In the genomic region with DNA sequence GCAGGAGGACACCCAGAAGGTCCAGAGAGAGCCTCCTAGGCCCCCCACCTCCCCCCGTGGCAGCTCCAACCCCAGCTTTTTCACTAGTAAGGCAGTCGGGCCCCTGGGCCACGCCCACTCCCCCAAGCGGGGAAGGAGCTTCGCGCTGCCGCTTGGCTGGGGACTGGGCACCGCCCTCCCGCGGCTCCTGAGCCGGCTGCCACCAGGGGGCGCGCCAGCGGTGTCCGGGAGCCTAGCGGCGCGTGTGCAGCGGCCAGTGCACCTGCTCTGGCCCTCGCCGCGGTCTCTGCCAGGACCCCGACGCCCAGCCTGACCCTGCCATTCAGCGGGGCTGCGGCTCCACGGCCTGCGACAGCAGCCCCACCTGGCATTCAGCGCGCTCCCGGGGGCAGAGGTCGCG, we compare ENCODE assay signal across 20 cellular contexts. TPM values are rescaled to one million over a fixed set of nuclear protein-coding genes. Genes with fewer than 3 reads are reported as not detected.
DNase-seq lines count a peak whose midpoint lies in the region; ATAC-seq, FAIRE-seq and TF ChIP-seq lines count a peak whose summit lies in the region.
"Not testable (repeated sequence)": the region's sequence is repeated elsewhere in the genome, so short reads cannot be mapped to it uniquely, and the experiment has no call there.
"Had no signal": no experiment of that assay in that cellular context is flagged by ENCODE, and none has a peak within 500 bp of the region (broad histone marks: within the 10 kb centered on the region; RNA-seq: fewer than 3 reads in every experiment).

No MANE protein-coding gene starts in this region.

- not testable (repeated sequence) for H3K9me3 ChIP-seq in A549; MG63; H1 (ENCODE audit: insufficient read depth in 2 of 2, low read depth in 1 of 2, low read length in 1 of 2); kidney (ENCODE audit: control insufficient read depth in 1 of 2, low read length in 2 of 2)

- not testable (repeated sequence) for H3K56ac ChIP-seq in H1 (replicated peaks; ENCODE audit: insufficient read length, low read depth, low read length)

- H3K27ac Mint-ChIP-seq in neural crest cell (ENCODE audit: unreplicated experiment): not testable (repeated sequence)

- DNase-seq in A549 (ENCODE audit: low read depth in 1 of 2, low spot score in 1 of 2): not testable (repeated sequence)
- DNase-seq in MG63 (peak; percentile 18), H1 (ENCODE audit: low read depth in 1 of 2, low spot score in 2 of 2) (peak in 1 of 2 experiments; percentile 94), kidney (peak; percentile 26), neural crest cell (ENCODE audit: low read depth, low spot score) (peak; percentile 74)
- DNase-seq in activated CD4-positive, alpha-beta T cell treated with anti-CD3 and anti-CD28 coated beads for 48 hours: peak; percentile 33
- DNase-seq in activated T-cell treated with anti-CD3 and anti-CD28 coated beads, Interleukin-2, amount 50 U/mL, for 1 hour: peak; percentile 21
- peak; percentile 6 to 24 for DNase-seq in stimulated activated CD4-positive, alpha-beta T cell treated with anti-CD3 and anti-CD28 coated beads, Interleukin-4, amount 100 ng/mL, for 48 hours (ENCODE audit: low read depth in 2 of 2)

- 30% methylated on average over 15 of the region's 33 CpGs for WGBS in A549 (ENCODE audit: missing lambda C conversion rate)
- 48% methylated on average over 19 of the region's 33 CpGs; no CpG with 5 or more reads in 1 of the 2 experiments for WGBS in H1 (ENCODE audit: extremely low coverage in 1 of 2, insufficient coverage in 1 of 2, insufficient read length in 1 of 2, insufficient replicate concordance in 2 of 2, low coverage in 1 of 2, low lambda C conversion rate in 2 of 2, missing lambda C conversion rate in 1 of 2), 2 experiments

- TF ChIP-seq CTCF in A549 (IDR thresholded peaks at IDR 0.05) (peak; percentile 25), H1 (IDR thresholded peaks at IDR 0.05; ENCODE audit: control extremely low read depth in 1 of 3, insufficient read depth in 1 of 3, low read depth in 1 of 3, low read length in 3 of 3) (peak in 1 of 3 experiments; percentile 21; a peak in 2 of 4 replicates), neural crest cell (conservative IDR thresholded peaks at IDR 0.05) (peak; percentile 47)
- not testable (repeated sequence) for TF ChIP-seq CTCF in kidney (IDR thresholded peaks at IDR 0.05; ENCODE audit: borderline replicate concordance, extremely low read depth, insufficient read depth)

- not testable (repeated sequence) for H3K14ac ChIP-seq in H1 (ENCODE audit: insufficient read length)

- not testable (repeated sequence) for H3K79me2 ChIP-seq in H1 (ENCODE audit: control insufficient read depth in 1 of 2, insufficient read depth in 2 of 2, low read length in 2 of 2)

- TF ChIP-seq RAD21 in A549 (conservative IDR thresholded peaks at IDR 0.05 in 1 of 2, IDR thresholded peaks at IDR 0.05 in 1 of 2) (peak in 1 of 2 experiments; percentile 28; a peak in 2 of 5 replicates), H1 (IDR thresholded peaks at IDR 0.05 in 1 of 2, conservative IDR thresholded peaks at IDR 0.05 in 1 of 2; ENCODE audit: low read depth in 2 of 2, low read length in 2 of 2) (peak; percentile 7 to 29; a peak in 2 of 4 replicates)

- H3K36me3 ChIP-seq in MG63; H1 (ENCODE audit: control insufficient read depth in 2 of 4, insufficient read depth in 4 of 4, low read length in 3 of 4); kidney (ENCODE audit: control insufficient read depth in 1 of 2, insufficient read depth in 2 of 2, low read length in 2 of 2): not testable (repeated sequence)

- H2BK12ac ChIP-seq in H1 (ENCODE audit: low read depth, low read length): not testable (repeated sequence)

- not testable (repeated sequence) for H4K20me1 ChIP-seq in H1 (replicated peaks in 1 of 2; ENCODE audit: control insufficient read depth in 1 of 2, insufficient read depth in 2 of 2, low read length in 2 of 2)

- H2AK5ac ChIP-seq in H1 (ENCODE audit: low read depth, low read length): not testable (repeated sequence)

- H4K91ac ChIP-seq in H1 (replicated peaks; ENCODE audit: insufficient read length, low read length): not testable (repeated sequence)

- FAIRE-seq in A549 (lab: Jason Lieb, UNC); H1 (lab: Jason Lieb, UNC); kidney (lab: Jason Lieb, UNC): not testable (repeated sequence)

- ATAC-seq in A549: peak; percentile 97 to 99

- not testable (repeated sequence) for H3K4ac ChIP-seq in H1 (replicated peaks; ENCODE audit: insufficient read length, low read depth, low read length)

- TF ChIP-seq POLR2A in A549 (IDR thresholded peaks at IDR 0.05; ENCODE audit: low read length); H1 (IDR thresholded peaks at IDR 0.05; ENCODE audit: control extremely low read depth in 1 of 2, low read depth in 2 of 2, low read length in 2 of 2): not testable (repeated sequence)

- H3K79me1 ChIP-seq in H1 (ENCODE audit: low read depth, low read length): not testable (repeated sequence)

- POLR2A ChIA-PET in A549 (lab: Yijun Ruan, JAX); H1 (lab: Charles Lee; ENCODE audit: partially characterized antibody): not testable (repeated sequence)

- H3K4me3 Mint-ChIP-seq in neural crest cell: not testable (repeated sequence)

- not testable (repeated sequence) for H3K9ac ChIP-seq in H1 (replicated peaks in 1 of 4; ENCODE audit: extremely low read depth in 1 of 4, low read depth in 3 of 4, low read length in 3 of 4); kidney (ENCODE audit: low read length in 2 of 2)

- H2BK15ac ChIP-seq in H1 (ENCODE audit: low read length): not testable (repeated sequence)

- H3K23me2 ChIP-seq in H1 (ENCODE audit: low read depth, low read length): not testable (repeated sequence)

- not testable (repeated sequence) for H2BK20ac ChIP-seq in H1 (ENCODE audit: low read length)

- TF ChIP-seq EP300 in A549 (IDR thresholded peaks at IDR 0.05); H1 (IDR thresholded peaks at IDR 0.05; ENCODE audit: borderline replicate concordance in 1 of 2, low read depth in 2 of 2, low read length in 2 of 2): not testable (repeated sequence)

- H3K36me3 Mint-ChIP-seq in neural crest cell (ENCODE audit: low read depth): not testable (repeated sequence)

- H3K4me1 ChIP-seq in A549; H1 (replicated peaks in 1 of 4; ENCODE audit: control insufficient read depth in 3 of 4, insufficient read depth in 4 of 4, low read length in 3 of 4); kidney (ENCODE audit: control insufficient read depth in 1 of 2, insufficient read depth in 1 of 2, low read depth in 1 of 2, low read length in 2 of 2): not testable (repeated sequence)

- not testable (repeated sequence) for H2BK5ac ChIP-seq in H1 (ENCODE audit: low read depth, low read length)

- not testable (repeated sequence) for H3K18ac ChIP-seq in H1 (ENCODE audit: extremely low read depth, low read length)

- H2AFZ ChIP-seq in H1 (ENCODE audit: low read length): not testable (repeated sequence)

- H3K23ac ChIP-seq in H1 (ENCODE audit: insufficient read length): not testable (repeated sequence)

- H4K8ac ChIP-seq in H1 (ENCODE audit: extremely low read depth, insufficient read depth, low read length): not testable (repeated sequence)

- not testable (repeated sequence) for H4K5ac ChIP-seq in H1 (ENCODE audit: insufficient read length, low read depth, low read length)

- H3K27ac ChIP-seq in A549; H1 (ENCODE audit: low read depth, low read length); kidney (ENCODE audit: low read depth in 2 of 2, low read length in 2 of 2): not testable (repeated sequence)

- CTCF ChIA-PET in A549 (lab: Yijun Ruan, JAX); H1 (lab: Charles Lee; ENCODE audit: partially characterized antibody): not testable (repeated sequence)

- not testable (repeated sequence) for H3K4me1 Mint-ChIP-seq in neural crest cell

- not testable (repeated sequence) for H2BK120ac ChIP-seq in H1 (replicated peaks; ENCODE audit: low read depth, low read length)

- intact Hi-C loops in kidney (cut with DNase I): not testable (repeated sequence)

- H3K9me3 Mint-ChIP-seq in neural crest cell: not testable (repeated sequence)

- H3K4me3 ChIP-seq in A549; MG63; H1 (ENCODE audit: extremely low read depth in 1 of 4, insufficient read depth in 2 of 4, low read depth in 3 of 4, low read length in 4 of 4); kidney (ENCODE audit: low read length in 2 of 2): not testable (repeated sequence)

- H3K27me3 ChIP-seq in MG63; H1 (replicated peaks in 1 of 4; ENCODE audit: control insufficient read depth in 3 of 4, extremely low read depth in 1 of 4, insufficient read depth in 3 of 4, low read length in 3 of 4): not testable (repeated sequence)

- not testable (repeated sequence) for H3K4me2 ChIP-seq in A549; H1 (ENCODE audit: insufficient read depth in 1 of 2, low read depth in 2 of 2, low read length in 2 of 2)

- H3K27me3 Mint-ChIP-seq in neural crest cell (ENCODE audit: low read depth): not testable (repeated sequence)

RNA-seq across cellular contexts. Expression of a gene that starts 37.8 kb away (rescaled TPM):
- polyA plus RNA-seq in A549 (2011; rRNA removed) (0.11 and 0.16 TPM in 2 replicates), A549 (2017; fragmentation: RNase III; extraction: RNeasy Plus Mini Kit Qiagen cat#74134 plus additional on column Dnase treatment) (not detected in 3 replicates), H1 (2011; rRNA removed) (1.4 and 3.0 TPM in 2 replicates), kidney (ENCODE audit: insufficient read depth, low read depth, low replicate concordance) (not detected)
- 0.08 TPM in 1 of 2 replicates, not detected in the other for polyA plus RNA-seq in A549 (2012; cell fraction: cytosol; rRNA removed)
- 0.40 and 0.50 TPM in 2 replicates for polyA plus RNA-seq in A549 (2012; cell fraction: nucleus; rRNA removed)
- polyA minus RNA-seq in A549 (2011; rRNA and poly(A)+ RNA removed): not detected in 2 replicates
- total RNA-seq in MG63 (2014; rRNA removed; shearing (Covaris generic); ENCODE audit: low replicate concordance): not detected in 2 replicates
- 1.4 and 1.5 TPM in 2 replicates for total RNA-seq in H1 (2021; fragmentation: NEBNext Ultra II Directional; extraction: Animal tissue kit (Norgen Biotek cat#: 25700))
- polyA plus RNA-seq in H1 (2011; cell fraction: cytosol; rRNA removed): 2.0 TPM
- 4.1 TPM for polyA plus RNA-seq in H1 (2011; cell fraction: nucleus; rRNA removed)
- 1.0 to 1.9 TPM (median 1.7 TPM) in 4 replicates for polyA plus RNA-seq in H1 (2012, experiment 1 of 2)
- polyA plus RNA-seq in H1 (2012, experiment 2 of 2): 0.43 TPM
- 0.63 TPM for polyA plus RNA-seq in H1 (2013, experiment 1 of 2)
- 0.57 TPM for polyA plus RNA-seq in H1 (2013, experiment 2 of 2)
- polyA minus RNA-seq in H1 (2011; rRNA and poly(A)+ RNA removed): 0.61 and 0.79 TPM in 2 replicates
- polyA minus RNA-seq in H1 (2011; cell fraction: cytosol; rRNA and poly(A)+ RNA removed): 1.3 TPM
- not detected for polyA minus RNA-seq in H1 (2011; cell fraction: nucleus; rRNA and poly(A)+ RNA removed)
- total RNA-seq in kidney (not detected), neural crest cell (0.45 and 0.68 TPM in 2 replicates)
- total RNA-seq: activated CD8-positive, alpha-beta T cell treated with anti-CD3 and anti-CD28 coated beads, Interleukin-2, amount 10 ng/mL, durations not matched to agents 7 days and 5 days; esophagus muscularis mucosa; H4; heart left ventricle; HT1080; MCF 10A; mucosa of gallbladder; natural killer cell treated with Interleukin-12 subunit alpha and Interleukin-12 subunit beta and Interleukin-15 and Interleukin-18, amount 100 ng/mL, for 72 hours; ovary; SJCRH30; suprapubic skin had no signal
- polyA plus RNA-seq: foreskin keratinocyte had no signal
